ENCODE assay signal across 1 cellular context in the genomic region with DNA sequence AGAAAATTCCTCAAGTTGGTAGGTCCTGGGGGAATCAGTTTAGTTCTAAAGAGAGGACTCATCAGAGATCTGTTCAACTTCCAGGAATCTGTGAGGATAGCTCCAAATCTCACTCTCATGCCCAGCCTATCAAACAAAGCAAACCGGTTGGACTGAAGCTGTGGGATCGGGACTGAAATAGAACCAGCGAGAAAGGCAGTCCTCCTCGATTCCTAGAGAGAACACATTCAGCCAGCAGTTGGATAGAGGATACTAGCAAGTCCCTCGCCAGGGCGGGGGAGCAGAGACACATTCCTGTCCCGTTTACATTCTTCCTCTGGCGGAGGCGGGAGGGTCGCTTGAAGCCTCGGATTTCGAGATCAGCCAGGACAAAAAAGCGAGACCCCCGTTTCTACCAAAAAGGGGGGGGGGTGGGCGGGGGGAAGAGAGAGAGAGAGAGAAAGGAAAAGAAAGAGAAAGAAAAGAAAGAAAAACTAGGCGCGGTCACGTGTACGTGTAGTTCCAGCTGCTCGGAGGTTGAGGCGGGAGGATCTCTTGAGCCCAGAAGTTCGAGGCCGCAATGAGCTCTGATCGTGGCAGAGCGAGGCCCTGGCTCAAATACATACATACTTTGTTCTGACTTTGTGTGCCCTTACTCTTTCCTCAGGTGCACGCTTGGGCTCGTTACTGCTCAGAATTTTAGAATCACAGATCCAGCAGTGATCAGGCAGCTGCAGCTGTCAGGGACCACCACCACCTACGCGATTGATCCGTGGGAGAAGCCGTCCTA.
A peak's percentile ranks its signal among the peaks of the same experiment; 100 is the strongest.
TF ChIP-seq lines count a peak whose summit lies in the region.

No MANE protein-coding gene starts in this region.

TF ChIP-seq in HepG2, 621 proteins besides CTCF, POLR2A, EP300 and RAD21 (continued from another document and continues in another):
- TF ChIP-seq ARID4A (CRISPR knock-in tag; IDR thresholded peaks at IDR 0.05; ENCODE audit: borderline replicate concordance): peak; percentile 61; the same call in 1 of the 2 replicates
- TF ChIP-seq SIN3B (IDR thresholded peaks at IDR 0.05; ENCODE audit: low read length): no peak
- TF ChIP-seq, protein P1, sequence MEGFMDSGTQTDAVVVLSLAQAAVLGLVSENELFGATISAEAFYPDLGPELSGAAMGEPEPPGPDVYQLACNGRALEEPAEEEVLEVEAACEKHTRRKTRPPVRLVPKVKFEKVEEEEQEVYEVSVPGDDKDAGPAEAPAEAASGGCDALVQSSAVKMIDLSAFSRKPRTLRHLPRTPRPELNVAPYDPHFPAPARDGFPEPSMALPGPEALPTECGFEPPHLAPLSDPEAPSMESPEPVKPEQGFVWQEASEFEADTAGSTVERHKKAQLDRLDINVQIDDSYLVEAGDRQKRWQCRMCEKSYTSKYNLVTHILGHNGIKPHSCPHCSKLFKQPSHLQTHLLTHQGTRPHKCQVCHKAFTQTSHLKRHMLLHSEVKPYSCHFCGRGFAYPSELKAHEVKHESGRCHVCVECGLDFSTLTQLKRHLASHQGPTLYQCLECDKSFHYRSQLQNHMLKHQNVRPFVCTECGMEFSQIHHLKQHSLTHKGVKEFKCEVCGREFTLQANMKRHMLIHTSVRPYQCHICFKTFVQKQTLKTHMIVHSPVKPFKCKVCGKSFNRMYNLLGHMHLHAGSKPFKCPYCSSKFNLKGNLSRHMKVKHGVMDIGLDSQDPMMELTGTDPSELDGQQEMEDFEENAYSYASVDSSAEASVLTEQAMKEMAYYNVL (CRISPR knock-in tag; IDR thresholded peaks at IDR 0.05; ENCODE audit: borderline replicate concordance): no peak; the same call in 1 of the 2 replicates
- TF ChIP-seq SAP130 (CRISPR knock-in tag; IDR thresholded peaks at IDR 0.05; ENCODE audit: low read depth): peak; percentile 88
- TF ChIP-seq ISL2 (CRISPR knock-in tag; IDR thresholded peaks at IDR 0.05): no peak; the same call in 1 of the 2 replicates
- no peak for TF ChIP-seq ZNF451 (CRISPR knock-in tag; IDR thresholded peaks at IDR 0.05)
- TF ChIP-seq ZNF773 (CRISPR knock-in tag; IDR thresholded peaks at IDR 0.05; ENCODE audit: borderline replicate concordance): no peak
- no peak for TF ChIP-seq FLYWCH1 (CRISPR knock-in tag; IDR thresholded peaks at IDR 0.05)
- TF ChIP-seq PHF21A (CRISPR knock-in tag; IDR thresholded peaks at IDR 0.05): peak; percentile 26; the same call in 1 of the 2 replicates
- TF ChIP-seq WIZ (CRISPR knock-in tag; IDR thresholded peaks at IDR 0.05): no peak
- no peak for TF ChIP-seq SKIL (CRISPR knock-in tag; IDR thresholded peaks at IDR 0.05; ENCODE audit: borderline replicate concordance)
- TF ChIP-seq FOXK2 (IDR thresholded peaks at IDR 0.05): 0 out of 2 replicates have a peak, but pooled peaks have one; percentile 28
- peak; percentile 95 for TF ChIP-seq BCL6 (CRISPR knock-in tag; IDR thresholded peaks at IDR 0.05)
- no peak; the same call in 1 of the 2 replicates for TF ChIP-seq ZNF816 (CRISPR knock-in tag; IDR thresholded peaks at IDR 0.05; ENCODE audit: borderline replicate concordance)
- no peak for TF ChIP-seq ZNF777 (CRISPR knock-in tag; IDR thresholded peaks at IDR 0.05)
- TF ChIP-seq ATF7 (IDR thresholded peaks at IDR 0.05): no peak
- no peak for TF ChIP-seq ATF7 (CRISPR knock-in tag; IDR thresholded peaks at IDR 0.05)
- TF ChIP-seq ZNF761 (CRISPR knock-in tag; conservative IDR thresholded peaks at IDR 0.05): no peak; the same call in 1 of the 2 replicates
- no peak for TF ChIP-seq ZNF567 (CRISPR knock-in tag; IDR thresholded peaks at IDR 0.05; ENCODE audit: borderline replicate concordance)
- 0 out of 2 replicates have a peak, but pooled peaks have one; percentile 31 for TF ChIP-seq ZBED4 (CRISPR knock-in tag; IDR thresholded peaks at IDR 0.05; ENCODE audit: borderline replicate concordance)
- TF ChIP-seq, protein P2, sequence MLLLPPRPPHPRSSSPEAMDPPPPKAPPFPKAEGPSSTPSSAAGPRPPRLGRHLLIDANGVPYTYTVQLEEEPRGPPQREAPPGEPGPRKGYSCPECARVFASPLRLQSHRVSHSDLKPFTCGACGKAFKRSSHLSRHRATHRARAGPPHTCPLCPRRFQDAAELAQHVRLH (CRISPR knock-in tag; IDR thresholded peaks at IDR 0.05; ENCODE audit: borderline replicate concordance, low read depth): peak; percentile 94; the same call in 1 of the 2 replicates
- TF ChIP-seq ARHGAP35 (CRISPR knock-in tag; IDR thresholded peaks at IDR 0.05; ENCODE audit: borderline replicate concordance): peak; percentile 33; the same call in 1 of the 2 replicates
- TF ChIP-seq, protein P3, sequence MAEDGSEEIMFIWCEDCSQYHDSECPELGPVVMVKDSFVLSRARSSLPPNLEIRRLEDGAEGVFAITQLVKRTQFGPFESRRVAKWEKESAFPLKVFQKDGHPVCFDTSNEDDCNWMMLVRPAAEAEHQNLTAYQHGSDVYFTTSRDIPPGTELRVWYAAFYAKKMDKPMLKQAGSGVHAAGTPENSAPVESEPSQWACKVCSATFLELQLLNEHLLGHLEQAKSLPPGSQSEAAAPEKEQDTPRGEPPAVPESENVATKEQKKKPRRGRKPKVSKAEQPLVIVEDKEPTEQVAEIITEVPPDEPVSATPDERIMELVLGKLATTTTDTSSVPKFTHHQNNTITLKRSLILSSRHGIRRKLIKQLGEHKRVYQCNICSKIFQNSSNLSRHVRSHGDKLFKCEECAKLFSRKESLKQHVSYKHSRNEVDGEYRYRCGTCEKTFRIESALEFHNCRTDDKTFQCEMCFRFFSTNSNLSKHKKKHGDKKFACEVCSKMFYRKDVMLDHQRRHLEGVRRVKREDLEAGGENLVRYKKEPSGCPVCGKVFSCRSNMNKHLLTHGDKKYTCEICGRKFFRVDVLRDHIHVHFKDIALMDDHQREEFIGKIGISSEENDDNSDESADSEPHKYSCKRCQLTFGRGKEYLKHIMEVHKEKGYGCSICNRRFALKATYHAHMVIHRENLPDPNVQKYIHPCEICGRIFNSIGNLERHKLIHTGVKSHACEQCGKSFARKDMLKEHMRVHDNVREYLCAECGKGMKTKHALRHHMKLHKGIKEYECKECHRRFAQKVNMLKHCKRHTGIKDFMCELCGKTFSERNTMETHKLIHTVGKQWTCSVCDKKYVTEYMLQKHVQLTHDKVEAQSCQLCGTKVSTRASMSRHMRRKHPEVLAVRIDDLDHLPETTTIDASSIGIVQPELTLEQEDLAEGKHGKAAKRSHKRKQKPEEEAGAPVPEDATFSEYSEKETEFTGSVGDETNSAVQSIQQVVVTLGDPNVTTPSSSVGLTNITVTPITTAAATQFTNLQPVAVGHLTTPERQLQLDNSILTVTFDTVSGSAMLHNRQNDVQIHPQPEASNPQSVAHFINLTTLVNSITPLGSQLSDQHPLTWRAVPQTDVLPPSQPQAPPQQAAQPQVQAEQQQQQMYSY (CRISPR knock-in tag; IDR thresholded peaks at IDR 0.05): peak; percentile 86
- TF ChIP-seq, protein P4, sequence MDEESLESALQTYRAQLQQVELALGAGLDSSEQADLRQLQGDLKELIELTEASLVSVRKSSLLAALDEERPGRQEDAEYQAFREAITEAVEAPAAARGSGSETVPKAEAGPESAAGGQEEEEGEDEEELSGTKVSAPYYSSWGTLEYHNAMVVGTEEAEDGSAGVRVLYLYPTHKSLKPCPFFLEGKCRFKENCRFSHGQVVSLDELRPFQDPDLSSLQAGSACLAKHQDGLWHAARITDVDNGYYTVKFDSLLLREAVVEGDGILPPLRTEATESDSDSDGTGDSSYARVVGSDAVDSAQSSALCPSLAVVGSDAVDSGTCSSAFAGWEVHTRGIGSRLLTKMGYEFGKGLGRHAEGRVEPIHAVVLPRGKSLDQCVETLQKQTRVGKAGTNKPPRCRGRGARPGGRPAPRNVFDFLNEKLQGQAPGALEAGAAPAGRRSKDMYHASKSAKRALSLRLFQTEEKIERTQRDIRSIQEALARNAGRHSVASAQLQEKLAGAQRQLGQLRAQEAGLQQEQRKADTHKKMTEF (CRISPR knock-in tag; IDR thresholded peaks at IDR 0.05): peak; percentile 83
- peak; percentile 84 for TF ChIP-seq POLR2G (IDR thresholded peaks at IDR 0.05; ENCODE audit: low read depth, low read length)
- TF ChIP-seq KDM2A (CRISPR knock-in tag; IDR thresholded peaks at IDR 0.05; ENCODE audit: borderline replicate concordance, low read depth): peak; percentile 80
- TF ChIP-seq ZNF143 (CRISPR knock-in tag; IDR thresholded peaks at IDR 0.05): no peak
